23 cellular contexts compared by ENCODE assay signal in the genomic region with DNA sequence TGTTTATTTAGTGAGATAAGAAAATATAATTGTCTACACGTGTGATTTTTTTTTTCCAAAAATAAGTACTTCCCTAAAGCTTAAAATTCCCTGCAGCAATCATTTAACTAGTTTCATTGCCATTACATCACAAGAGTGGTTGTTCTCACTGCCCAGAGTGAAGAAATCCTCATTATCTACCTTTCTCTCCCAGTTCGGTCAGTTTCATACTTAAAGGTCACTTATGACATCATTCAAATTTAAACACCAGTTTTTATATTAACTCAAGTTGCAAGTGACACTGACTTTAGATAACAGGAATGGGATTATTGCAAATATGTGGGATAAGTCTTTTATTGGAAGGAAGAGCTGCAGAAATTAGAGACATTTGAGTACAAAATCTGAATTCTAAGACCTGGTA.
"Had no signal": no experiment of that assay in that cellular context is flagged by ENCODE, and none has a peak within 500 bp of the region (broad histone marks: within the 10 kb centered on the region; RNA-seq: fewer than 3 reads in every experiment).

No MANE protein-coding gene starts in this region.

- H3K27me3 Mint-ChIP-seq: activated CD4-positive, alpha-beta memory T cell treated with anti-CD3 and anti-CD28 coated beads, Interleukin-2, amount 10 ng/mL, durations not matched to agents 7 days and 5 days; activated naive CD4-positive, alpha-beta T cell treated with anti-CD3 and anti-CD28 coated beads, Interleukin-2, amount 10 ng/mL, durations not matched to agents 7 days and 5 days; dendritic cell treated with granulocyte-macrophage colony-stimulating factor and Interleukin-4, amounts not matched to agents 40 ng/mL and 50 ng/mL, for 4 days; natural killer cell treated with Interleukin-12 subunit alpha and Interleukin-12 subunit beta and Interleukin-15 and Interleukin-18, amount 100 ng/mL, for 72 hours had no signal

- H3K4me3 ChIP-seq: body of pancreas, left lung, lung, ovary, prostate gland, right atrium auricular region, thoracic aorta, upper lobe of left lung had no signal

- H3K9me3 Mint-ChIP-seq: dendritic cell treated with granulocyte-macrophage colony-stimulating factor and Interleukin-4, amounts not matched to agents 40 ng/mL and 50 ng/mL, for 4 days had no signal

- H3K4me3 Mint-ChIP-seq: activated CD4-positive, alpha-beta memory T cell treated with anti-CD3 and anti-CD28 coated beads, Interleukin-2, amount 10 ng/mL, durations not matched to agents 7 days and 5 days; activated naive CD4-positive, alpha-beta T cell treated with anti-CD3 and anti-CD28 coated beads, Interleukin-2, amount 10 ng/mL, durations not matched to agents 7 days and 5 days; dendritic cell treated with granulocyte-macrophage colony-stimulating factor and Interleukin-4, amounts not matched to agents 40 ng/mL and 50 ng/mL, for 4 days; immature natural killer cell; natural killer cell treated with Interleukin-12 subunit alpha and Interleukin-12 subunit beta and Interleukin-15 and Interleukin-18, amount 100 ng/mL, for 72 hours; T-helper 1 cell treated with Interleukin-12 subunit alpha and Interleukin-12 subunit beta and Interleukin-4 antibody, amounts not matched to agents 30 μg/mL and 1 μg/mL, for 36 hours had no signal

- ATAC-seq: body of pancreas; left lung; natural killer cell treated with Interleukin-12 subunit alpha and Interleukin-12 subunit beta and Interleukin-15 and Interleukin-18, amount 100 ng/mL, for 72 hours had no signal

- H3K27ac Mint-ChIP-seq: activated CD4-positive, alpha-beta memory T cell treated with anti-CD3 and anti-CD28 coated beads, Interleukin-2, amount 10 ng/mL, durations not matched to agents 7 days and 5 days; activated naive CD4-positive, alpha-beta T cell treated with anti-CD3 and anti-CD28 coated beads, Interleukin-2, amount 10 ng/mL, durations not matched to agents 7 days and 5 days; dendritic cell treated with granulocyte-macrophage colony-stimulating factor and Interleukin-4, amounts not matched to agents 40 ng/mL and 50 ng/mL, for 4 days; immature natural killer cell; natural killer cell treated with Interleukin-12 subunit alpha and Interleukin-12 subunit beta and Interleukin-15 and Interleukin-18, amount 100 ng/mL, for 72 hours; T-helper 1 cell treated with Interleukin-12 subunit alpha and Interleukin-12 subunit beta and Interleukin-4 antibody, amounts not matched to agents 30 μg/mL and 1 μg/mL, for 36 hours had no signal

- H3K36me3 ChIP-seq: left lung, neutrophil, ovary, prostate gland, right atrium auricular region, thoracic aorta, upper lobe of left lung had no signal

- H3K4me1 ChIP-seq: left lung, prostate gland, right atrium auricular region, upper lobe of left lung had no signal

- H3K27me3 ChIP-seq: body of pancreas, left lung, neutrophil, ovary, right atrium auricular region, upper lobe of left lung had no signal

- H3K27ac ChIP-seq: body of pancreas, left lung, neutrophil, ovary, prostate gland, right atrium auricular region, thoracic aorta, upper lobe of left lung had no signal

- DNase-seq: activated CD4-positive, alpha-beta memory T cell treated with anti-CD3 and anti-CD28 coated beads, Interleukin-2, amount 10 ng/mL, durations not matched to agents 7 days and 5 days; activated CD4-positive, alpha-beta T cell treated with anti-CD3 and anti-CD28 coated beads for 48 hours; activated effector memory CD4-positive, alpha-beta T cell treated with anti-CD3 and anti-CD28 coated beads, Interleukin-2, amount 50 U/mL, for 16 hours; activated naive CD4-positive, alpha-beta T cell treated with anti-CD3 and anti-CD28 coated beads, Interleukin-2, amount 10 ng/mL, durations not matched to agents 7 days and 5 days; body of pancreas; effector CD4-positive, alpha-beta T cell; erythroblast; foreskin melanocyte; immature natural killer cell; left lung; midbrain; ovary; stimulated activated CD4-positive, alpha-beta T cell treated with anti-CD3 and anti-CD28 coated beads, Interleukin-4, amount 100 ng/mL, for 24 hours; stimulated activated naive CD4-positive, alpha-beta T cell treated with Interleukin-2 at 50 U/mL for 16 hours; upper lobe of left lung had no signal

- H3K9me3 ChIP-seq: body of pancreas, left lung, neutrophil, ovary, prostate gland, right atrium auricular region, thoracic aorta, upper lobe of left lung had no signal

- H3K4me1 Mint-ChIP-seq: activated CD4-positive, alpha-beta memory T cell treated with anti-CD3 and anti-CD28 coated beads, Interleukin-2, amount 10 ng/mL, durations not matched to agents 7 days and 5 days; activated naive CD4-positive, alpha-beta T cell treated with anti-CD3 and anti-CD28 coated beads, Interleukin-2, amount 10 ng/mL, durations not matched to agents 7 days and 5 days; immature natural killer cell had no signal

- H3K36me3 Mint-ChIP-seq: activated naive CD4-positive, alpha-beta T cell treated with anti-CD3 and anti-CD28 coated beads, Interleukin-2, amount 10 ng/mL, durations not matched to agents 7 days and 5 days; immature natural killer cell had no signal
